21 cellular contexts compared by ENCODE assay signal in genomic region chr7:95375591-95376294, GRCh38. TPM values are rescaled to one million over a fixed set of nuclear protein-coding genes. Genes with fewer than 3 reads are reported as not detected.
"Had no signal": no experiment of that assay in that cellular context is flagged by ENCODE, and none has a peak within 500 bp of the region (broad histone marks: within the 10 kb centered on the region; RNA-seq: fewer than 3 reads in every experiment).

No MANE protein-coding gene starts in this region.

- H3K9ac ChIP-seq: parathyroid adenoma had no signal

- H3K4me3 ChIP-seq: colonic mucosa, heart left ventricle, left ventricle myocardium inferior, lower lobe of right lung, prostate gland, skin epidermis had no signal

- H3K27me3 ChIP-seq: colonic mucosa, heart left ventricle had no signal

- H3K4me1 ChIP-seq: colonic mucosa, heart left ventricle, left ventricle myocardium inferior, lower lobe of right lung, parathyroid adenoma, prostate gland had no signal

- H3K36me3 ChIP-seq: colonic mucosa, lower lobe of right lung, prostate gland had no signal

- DNase-seq: colonic mucosa; dermis blood vessel endothelial cell; heart left ventricle; hippocampal formation; left ventricle myocardium inferior; lower lobe of right lung; mesenchymal stem cell; naive B cell; retina; stimulated activated CD4-positive, alpha-beta T cell treated with anti-CD3 and anti-CD28 coated beads, Interleukin-12 subunit alpha, Interleukin-12 subunit beta, amount 100 ng/mL, for 4 hours; stimulated activated naive CD4-positive, alpha-beta T cell treated with Interleukin-2 at 50 U/mL for 16 hours had no signal

- FAIRE-seq: endothelial cell of umbilical vein, frontal cortex, urothelium cell line had no signal

- H2AFZ ChIP-seq: parathyroid adenoma had no signal

- H3K27ac ChIP-seq: colonic mucosa, heart left ventricle, left ventricle myocardium inferior, lower lobe of right lung, parathyroid adenoma, prostate gland had no signal

- H3K9me3 ChIP-seq: colonic mucosa, lower lobe of right lung, prostate gland had no signal

- H3K79me2 ChIP-seq: parathyroid adenoma had no signal

- ATAC-seq: heart left ventricle, sciatic nerve had no signal

RNA-seq across cellular contexts. Expression of gene PON3, which starts 20.4 kb away (rescaled TPM):
- total RNA-seq: glomerular endothelial cell had no signal

RNA-seq across cellular contexts. Expression of gene PON1, which starts 51.4 kb away (rescaled TPM):
- total RNA-seq: cerebellum, colonic mucosa, dermis blood vessel endothelial cell, endothelial cell of umbilical vein, frontal cortex, glomerular endothelial cell, left ventricle myocardium inferior, sciatic nerve had no signal
- polyA plus RNA-seq: endothelial cell of umbilical vein, esophagus had no signal
